Comparison of ENCODE assay signal across 14 cellular contexts in genomic region chr20:34078540-34078939, GRCh38.
"Had no signal": no experiment of that assay in that cellular context is flagged by ENCODE, and none has a peak within 500 bp of the region (broad histone marks: within the 10 kb centered on the region; RNA-seq: fewer than 3 reads in every experiment).

No MANE protein-coding gene starts in this region.

- H3K27me3 ChIP-seq: adrenal gland, esophagus muscularis mucosa, neutrophil, upper lobe of right lung had no signal

- H3K27me3 Mint-ChIP-seq: stimulated activated naive CD8-positive, alpha-beta T cell treated with anti-CD3 and anti-CD28 coated beads, Interleukin-15, amount 100 ng/mL, for 72 hours had no signal

- H3K9me3 Mint-ChIP-seq: activated T-cell treated with anti-CD3 and anti-CD28 coated beads, Interleukin-2, amount 50 U/mL, for 4 hours; stimulated activated naive CD8-positive, alpha-beta T cell treated with anti-CD3 and anti-CD28 coated beads, Interleukin-15, amount 100 ng/mL, for 72 hours had no signal

- H3K4me3 ChIP-seq: adrenal gland, esophagus muscularis mucosa, skin epidermis, upper lobe of right lung had no signal

- ATAC-seq: activated CD4-positive, CD25-positive, alpha-beta regulatory T cell treated with anti-CD3 and anti-CD28 coated beads, Interleukin-2, amount 50 U/mL, for 24 hours; activated T-cell treated with anti-CD3 and anti-CD28 coated beads, Interleukin-2, amount 50 U/mL, for 4 hours; left lobe of liver; stimulated activated naive CD8-positive, alpha-beta T cell treated with anti-CD3 and anti-CD28 coated beads, Interleukin-15, amount 100 ng/mL, for 72 hours; upper lobe of right lung had no signal

- H3K9ac ChIP-seq: parathyroid adenoma had no signal

- H3K4me1 ChIP-seq: parathyroid adenoma had no signal

- H3K4me3 Mint-ChIP-seq: activated T-cell treated with anti-CD3 and anti-CD28 coated beads, Interleukin-2, amount 50 U/mL, for 4 hours; stimulated activated naive CD8-positive, alpha-beta T cell treated with anti-CD3 and anti-CD28 coated beads, Interleukin-15, amount 100 ng/mL, for 72 hours had no signal

- DNase-seq: activated T-cell treated with anti-CD3 and anti-CD28 coated beads, Interleukin-2, amount 50 U/mL, for 4 hours; adrenal gland; caudate nucleus; stimulated activated CD4-positive, alpha-beta T cell treated with anti-CD3 and anti-CD28 coated beads, Interleukin-4, amount 100 ng/mL, for 4 hours; stimulated activated CD8-positive, alpha-beta memory T cell treated with anti-CD3 and anti-CD28 coated beads, Interleukin-4, amount 100 ng/mL, for 48 hours; stimulated activated naive CD8-positive, alpha-beta T cell treated with anti-CD3 and anti-CD28 coated beads, Interleukin-15, amount 100 ng/mL, for 72 hours; T-helper 9 cell; upper lobe of right lung had no signal

- H3K27ac ChIP-seq: adrenal gland, esophagus muscularis mucosa, neutrophil, parathyroid adenoma, skin epidermis, upper lobe of right lung had no signal

- H2AFZ ChIP-seq: parathyroid adenoma had no signal

- H3K9me3 ChIP-seq: adrenal gland, esophagus muscularis mucosa, neutrophil, upper lobe of right lung had no signal
